2 cellular contexts compared by ENCODE assay signal in genomic region chr11:116294630-116295029, GRCh38.
A peak's percentile ranks its signal among the peaks of the same experiment; 100 is the strongest.
TF ChIP-seq lines count a peak whose summit lies in the region.

No MANE protein-coding gene starts in this region.

TF ChIP-seq in HepG2, 621 proteins besides CTCF, POLR2A, EP300 and RAD21:
- peak; percentile 32; the same call in 1 of the 2 replicates for TF ChIP-seq USF2 (IDR thresholded peaks at IDR 0.05; ENCODE audit: low read depth, low read length)
- TF ChIP-seq USF2 (CRISPR knock-in tag; IDR thresholded peaks at IDR 0.05; ENCODE audit: borderline replicate concordance) = no peak
- TF ChIP-seq ATF7 (IDR thresholded peaks at IDR 0.05) = no peak
- no peak for TF ChIP-seq ATF7 (CRISPR knock-in tag; IDR thresholded peaks at IDR 0.05)
- peak; percentile 32 for TF ChIP-seq TEAD3 (CRISPR knock-in tag; optimal IDR thresholded peaks at IDR 0.05; ENCODE audit: borderline replicate concordance)
- peak; percentile 27; the same call in 1 of the 2 replicates for TF ChIP-seq FOXA3 (CRISPR knock-in tag; IDR thresholded peaks at IDR 0.05)

TF ChIP-seq in endothelial cell of umbilical vein, 7 proteins besides CTCF, POLR2A, EP300 and RAD21:
- TF ChIP-seq JUN (IDR thresholded peaks at IDR 0.05; ENCODE audit: borderline replicate concordance, insufficient read depth, insufficient read length, low read depth) = no peak
- no peak for TF ChIP-seq MAX (IDR thresholded peaks at IDR 0.05; ENCODE audit: insufficient read depth, insufficient read length)
- no peak for TF ChIP-seq MYC (IDR thresholded peaks at IDR 0.05; ENCODE audit: low read depth, low read length)
- peak; percentile 35 for TF ChIP-seq FOS (IDR thresholded peaks at IDR 0.05; ENCODE audit: borderline replicate concordance, insufficient read depth, low read length)
- no peak for TF ChIP-seq EZH2 (IDR thresholded peaks at IDR 0.05; ENCODE audit: borderline replicate concordance, low read depth, low read length, severe bottlenecking)
- peak; percentile 82 for TF ChIP-seq GATA2 (IDR thresholded peaks at IDR 0.05; ENCODE audit: insufficient read depth, insufficient read length, low read depth, low read length)
- no peak for TF ChIP-seq POLR2AphosphoS5 (IDR thresholded peaks at IDR 0.05; ENCODE audit: insufficient read depth, low read depth, low read length)
